Comparison of ENCODE assay signal across 12 cellular contexts in genomic region chr12:97404093-97404492, GRCh38. TPM values are rescaled to one million over a fixed set of nuclear protein-coding genes. Genes with fewer than 3 reads are reported as not detected.
DNase-seq lines count a peak whose midpoint lies in the region; ATAC-seq and TF ChIP-seq lines count a peak whose summit lies in the region.
"Had no signal": no experiment of that assay in that cellular context is flagged by ENCODE, and none has a peak within 500 bp of the region (broad histone marks: within the 10 kb centered on the region; RNA-seq: fewer than 3 reads in every experiment).

No MANE protein-coding gene starts in this region.

- peak; percentile 13 for DNase-seq in NCI-H1092 treated with DMSO at 0.1 percent for 48 hours (lab: John Stamatoyannopoulos, UW)
- DNase-seq in NCI-H1092 (lab: John Stamatoyannopoulos, UW): no peak
- DNase-seq in NCI-H446 treated with DMSO at 0.1 percent for 48 hours (lab: John Stamatoyannopoulos, UW): no peak
- DNase-seq in GM10266 (ENCODE audit: extremely low spot score): no peak
- DNase-seq in ecto neural progenitor cell (ENCODE audit: low spot score): no peak
- DNase-seq in posterior vena cava (ENCODE audit: low spot score): no peak
- DNase-seq: left ventricle myocardium inferior had no signal

- peak; percentile 30 for ATAC-seq in GM21717 (IDR thresholded peaks at IDR 0.05; ENCODE audit: unreplicated experiment)
- peak; percentile 66 for ATAC-seq in HG03095 (IDR thresholded peaks at IDR 0.05; ENCODE audit: unreplicated experiment)
- ATAC-seq: K562 had no signal

- intact Hi-C loops in posterior vena cava (cut with DNase I): no loop called here

- TF ChIP-seq CTCF in GM10266 (IDR thresholded peaks at IDR 0.05; ENCODE audit: control insufficient read depth, insufficient read depth, low read depth, missing control alignments): no peak

RNA-seq across cellular contexts. Expression of gene RMST, which starts 58.5 kb away (rescaled TPM):
- under 1 TPM in 1 of 2 donors, not detected in 1; 0.24 TPM for total RNA-seq in posterior vena cava
- total RNA-seq: fibroblast of villous mesenchyme, K562, SK-MEL-5 had no signal
